In the genomic region with DNA sequence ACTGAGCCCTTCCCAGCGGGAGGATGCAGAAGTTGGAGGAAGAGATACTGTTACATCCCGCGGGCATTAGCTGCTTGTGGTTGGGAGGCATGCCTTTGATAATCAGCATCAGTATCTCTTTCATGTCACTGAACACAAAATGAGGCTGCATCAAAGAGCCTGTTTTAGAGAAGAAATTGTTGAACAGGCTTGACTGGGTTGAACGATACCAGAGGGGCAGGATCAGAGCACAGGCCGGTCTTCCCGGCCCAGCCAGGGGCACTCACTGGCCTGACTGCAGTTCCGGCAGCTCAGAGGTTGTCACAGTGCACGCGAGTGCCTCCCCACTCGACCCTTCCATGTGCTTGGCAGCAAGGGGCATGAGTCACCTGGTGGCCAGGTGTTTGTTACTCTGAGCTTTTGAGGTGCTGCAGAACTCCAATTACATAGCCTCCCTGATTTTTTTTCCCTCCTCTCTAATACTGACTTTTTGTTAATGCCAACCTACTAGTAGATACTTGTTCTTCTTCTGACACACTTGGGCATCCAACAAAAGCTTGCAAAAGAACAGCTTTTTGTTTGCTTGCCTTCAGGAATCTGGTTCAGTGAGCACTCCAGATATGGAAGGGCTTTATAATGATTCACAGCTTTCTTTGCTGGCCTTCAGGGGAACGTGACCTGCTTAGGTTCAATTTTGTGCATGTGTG, we compare ENCODE assay signal across 14 cellular contexts.
DNase-seq lines count a peak whose midpoint lies in the region; ATAC-seq, FAIRE-seq and TF ChIP-seq lines count a peak whose summit lies in the region.
"Had no signal": no experiment of that assay in that cellular context is flagged by ENCODE, and none has a peak within 500 bp of the region (broad histone marks: within the 10 kb centered on the region; RNA-seq: fewer than 3 reads in every experiment).

No MANE protein-coding gene starts in this region.

- ATAC-seq in left lung = peak; percentile 90
- ATAC-seq: activated CD4-positive, CD25-positive, alpha-beta regulatory T cell treated with anti-CD3 and anti-CD28 coated beads, Interleukin-2, amount 50 U/mL, for 24 hours; activated T-helper 17 cell treated with anti-CD3 and anti-CD28 coated beads, Interleukin-2, amount 50 U/mL, for 72 hours; gastrocnemius medialis; Right ventricle myocardium inferior had no signal

- TF ChIP-seq CTCF in left lung (IDR thresholded peaks at IDR 0.05) = no peak
- TF ChIP-seq CTCF in colonic mucosa (IDR thresholded peaks at IDR 0.05) = no peak

- H3K9me3 ChIP-seq in left lung = no peaks in the 10 kb centered on the region
- no peaks in the 10 kb centered on the region for H3K9me3 ChIP-seq in colonic mucosa
- H3K9me3 ChIP-seq: gastrocnemius medialis had no signal

- no peak for TF ChIP-seq POLR2A in erythroblast (IDR thresholded peaks at IDR 0.05; ENCODE audit: low read length)

- DNase-seq in NCI-H1417 (lab: John Stamatoyannopoulos, UW) (peak; percentile 17 to 30 (median 21)), NCI-H1417 treated with DMSO at 0.1 percent for 48 hours (lab: John Stamatoyannopoulos, UW) (no peak), amniotic epithelial cell (ENCODE audit: low read depth) (peak; percentile 66), left lung (peak; percentile 73 to 83), urothelium cell line (ENCODE audit: low spot score) (peak; percentile 62), erythroblast (lab: John Stamatoyannopoulos, UW) (no peak), colonic mucosa (no peak), NCI-H1092 treated with DMSO at 0.1 percent for 48 hours (lab: John Stamatoyannopoulos, UW) (no peak)
- DNase-seq: gastrocnemius medialis, IMR-90, NCI-H2029 treated with DMSO at 0.1 percent for 48 hours had no signal

- H3K27ac ChIP-seq in left lung (peak overlapping the region in 1 of 2 donors; percentile 9), colonic mucosa (no peak overlapping the region)
- H3K27ac ChIP-seq: gastrocnemius medialis had no signal

- no peak overlapping the region for H3K9ac ChIP-seq in colonic mucosa (ENCODE audit: low read depth in 2 of 2, low read length in 2 of 2)

- H3K4me1 ChIP-seq in left lung = peaks cover 10 to 14% of the 10 kb centered on the region in 2 donors
- no peaks in the 10 kb centered on the region for H3K4me1 ChIP-seq in colonic mucosa
- H3K4me1 ChIP-seq: gastrocnemius medialis had no signal

- H3K27me3 ChIP-seq in left lung = no peaks in the 10 kb centered on the region
- H3K27me3 ChIP-seq in colonic mucosa = no peaks in the 10 kb centered on the region
- H3K27me3 ChIP-seq: gastrocnemius medialis had no signal

- H3K4me3 ChIP-seq in left lung (no peak overlapping the region), colonic mucosa (no peak overlapping the region)
- H3K4me3 ChIP-seq: gastrocnemius medialis had no signal

- intact Hi-C loops in left lung (cut with DNase I) = no loop called here
- intact Hi-C loops in colonic mucosa (cut with DNase I) = no loop called here

- peak; percentile 58 for FAIRE-seq in urothelium cell line (lab: Jason Lieb, UNC)

- H3K36me3 ChIP-seq in left lung (no peaks in the 10 kb centered on the region), colonic mucosa (no peaks in the 10 kb centered on the region)
- H3K36me3 ChIP-seq: gastrocnemius medialis had no signal

Comparison
In these comparisons a context has a peak if more than half of its experiments do, and no peak if none do; other contexts are left out.
1. DNase-seq: peak in NCI-H1417 (3 of 3), amniotic epithelial cell (single experiment), left lung (2 of 2) and urothelium cell line (single experiment); none in NCI-H1417 treated with DMSO at 0.1 percent for 48 hours (single experiment), erythroblast (0 of 2), colonic mucosa (single experiment) and NCI-H1092 treated with DMSO at 0.1 percent for 48 hours (single experiment).